ENCODE assay signal across 24 cellular contexts in genomic region chr9:136268776-136269175, GRCh38. TPM values are rescaled to one million over a fixed set of nuclear protein-coding genes. Genes with fewer than 3 reads are reported as not detected.
DNase-seq lines count a peak whose midpoint lies in the region; ATAC-seq and TF ChIP-seq lines count a peak whose summit lies in the region.
"Had no signal": no experiment of that assay in that cellular context is flagged by ENCODE, and none has a peak within 500 bp of the region (broad histone marks: within the 10 kb centered on the region; RNA-seq: fewer than 3 reads in every experiment).

No MANE protein-coding gene starts in this region.

- peaks cover 11% of the 10 kb centered on the region for H3K4me1 ChIP-seq in CD4-positive, CD25-positive, alpha-beta regulatory T cell (ENCODE audit: control insufficient read depth, insufficient read depth, low read length, poor library complexity, severe bottlenecking)
- H3K4me1 ChIP-seq in thyroid gland = peaks cover 4 to 9% of the 10 kb centered on the region in 2 donors

- 66 to 87% methylated on average over 7 of the region's 7 CpGs for WGBS in thyroid gland, 2 donors

- no peak for ATAC-seq in CD4-positive, CD25-positive, alpha-beta regulatory T cell (ENCODE audit: low read depth in 2 of 2)
- no peak for ATAC-seq in HG02571 (IDR thresholded peaks at IDR 0.05; ENCODE audit: unreplicated experiment)
- ATAC-seq in natural killer cell treated with Interleukin-12 subunit alpha and Interleukin-12 subunit beta and Interleukin-15 and Interleukin-18, amount 100 ng/mL, for 72 hours = no peak
- ATAC-seq: PC-3 had no signal

- no peaks in the 10 kb centered on the region for H3K9me3 ChIP-seq in CD4-positive, CD25-positive, alpha-beta regulatory T cell (ENCODE audit: control insufficient read depth in 2 of 2, low read length in 2 of 2)
- no peaks in the 10 kb centered on the region for H3K9me3 ChIP-seq in thyroid gland

- intact Hi-C loops in thyroid gland (cut with DNase I) = no loop called here

- peak overlapping the region in 2 of 3 donors; percentile 4 to 42 for H3K27ac Mint-ChIP-seq in CD4-positive, CD25-positive, alpha-beta regulatory T cell
- H3K27ac Mint-ChIP-seq in brain (peak overlapping the region; percentile 32 to 69 (median 60)), nephron progenitor cell (peak overlapping the region; percentile 87)
- no peak overlapping the region for H3K27ac Mint-ChIP-seq in natural killer cell treated with Interleukin-12 subunit alpha and Interleukin-12 subunit beta and Interleukin-15 and Interleukin-18, amount 100 ng/mL, for 72 hours

- H3K27me3 ChIP-seq in CD4-positive, CD25-positive, alpha-beta regulatory T cell (ENCODE audit: control insufficient read depth, insufficient read depth, low read length) = no peaks in the 10 kb centered on the region
- no peaks in the 10 kb centered on the region for H3K27me3 ChIP-seq in thyroid gland

- no peaks in the 10 kb centered on the region for H3K9me3 Mint-ChIP-seq in CD4-positive, CD25-positive, alpha-beta regulatory T cell
- H3K9me3 Mint-ChIP-seq in brain (peaks cover 0 to 15% (median 8%) of the 10 kb centered on the region in 5 experiments), nephron progenitor cell (peaks cover 17% of the 10 kb centered on the region)
- H3K9me3 Mint-ChIP-seq in natural killer cell treated with Interleukin-12 subunit alpha and Interleukin-12 subunit beta and Interleukin-15 and Interleukin-18, amount 100 ng/mL, for 72 hours = no peaks in the 10 kb centered on the region

- H3K27me3 Mint-ChIP-seq in CD4-positive, CD25-positive, alpha-beta regulatory T cell = peaks cover 11% of the 10 kb centered on the region
- peaks cover 13% of the 10 kb centered on the region for H3K27me3 Mint-ChIP-seq in brain
- peaks cover 55% of the 10 kb centered on the region for H3K27me3 Mint-ChIP-seq in nephron progenitor cell (ENCODE audit: low read depth, poor library complexity)
- H3K27me3 Mint-ChIP-seq in natural killer cell treated with Interleukin-12 subunit alpha and Interleukin-12 subunit beta and Interleukin-15 and Interleukin-18, amount 100 ng/mL, for 72 hours = peaks cover 0 to 5% of the 10 kb centered on the region in 2 donors

- no peak for TF ChIP-seq CTCF in brain (conservative IDR thresholded peaks at IDR 0.05)
- no peak for TF ChIP-seq CTCF in nephron progenitor cell (IDR thresholded peaks at IDR 0.05)
- TF ChIP-seq CTCF in thyroid gland (IDR thresholded peaks at IDR 0.05) = no peak

- DNase-seq in NCI-H2107 treated with DMSO at 0.1 percent for 48 hours (lab: John Stamatoyannopoulos, UW; ENCODE audit: unreplicated experiment) (peak; percentile 13), NCI-H2107 (lab: John Stamatoyannopoulos, UW) (no peak), nephron progenitor cell (no peak), thyroid gland (no peak)
- no peak for DNase-seq in CD4-positive, CD25-positive, alpha-beta regulatory T cell
- no peak for DNase-seq in natural killer cell treated with Interleukin-12 subunit alpha and Interleukin-12 subunit beta and Interleukin-15 and Interleukin-18, amount 100 ng/mL, for 72 hours (ENCODE audit: low spot score)
- DNase-seq: AML-193, COR-L47, DMS 273 treated with DMSO at 0.1 percent for 48 hours, DND-41, H7, MM.1S, NCI-H1092, NCI-H1436 treated with DMSO at 0.1 percent for 48 hours, NCI-H2081, NCI-H345, NCI-H524 treated with DMSO at 0.1 percent for 48 hours, PC-3, RPMI8226, SIG-M5 had no signal

- peak overlapping the region in 1 of 4 donors; percentile 60 for H3K4me3 Mint-ChIP-seq in CD4-positive, CD25-positive, alpha-beta regulatory T cell
- H3K4me3 Mint-ChIP-seq in brain (peak overlapping the region in 1 of 5 experiments; percentile 2), nephron progenitor cell (peak overlapping the region; percentile 48)
- no peak overlapping the region for H3K4me3 Mint-ChIP-seq in natural killer cell treated with Interleukin-12 subunit alpha and Interleukin-12 subunit beta and Interleukin-15 and Interleukin-18, amount 100 ng/mL, for 72 hours

- no peak for TF ChIP-seq POLR2A in thyroid gland (IDR thresholded peaks at IDR 0.05)

- H3K36me3 ChIP-seq in CD4-positive, CD25-positive, alpha-beta regulatory T cell (ENCODE audit: control insufficient read depth, insufficient read depth, low read length) = no peaks in the 10 kb centered on the region
- H3K36me3 ChIP-seq in thyroid gland = no peaks in the 10 kb centered on the region

- H3K4me1 Mint-ChIP-seq in CD4-positive, CD25-positive, alpha-beta regulatory T cell = peaks cover 0 to 12% (median 2%) of the 10 kb centered on the region in 4 donors
- H3K4me1 Mint-ChIP-seq in brain (peaks cover 38% of the 10 kb centered on the region), nephron progenitor cell (peaks cover 37% of the 10 kb centered on the region)
- no peaks in the 10 kb centered on the region for H3K4me1 Mint-ChIP-seq in natural killer cell treated with Interleukin-12 subunit alpha and Interleukin-12 subunit beta and Interleukin-15 and Interleukin-18, amount 100 ng/mL, for 72 hours (ENCODE audit: low read depth in 2 of 2)

- no peaks in the 10 kb centered on the region for H3K36me3 Mint-ChIP-seq in CD4-positive, CD25-positive, alpha-beta regulatory T cell
- H3K36me3 Mint-ChIP-seq in brain (no peaks in the 10 kb centered on the region), nephron progenitor cell (ENCODE audit: low read depth) (no peaks in the 10 kb centered on the region)
- no peaks in the 10 kb centered on the region for H3K36me3 Mint-ChIP-seq in natural killer cell treated with Interleukin-12 subunit alpha and Interleukin-12 subunit beta and Interleukin-15 and Interleukin-18, amount 100 ng/mL, for 72 hours

- H3K4me3 ChIP-seq in CD4-positive, CD25-positive, alpha-beta regulatory T cell (ENCODE audit: low read depth, low read length) = no peak overlapping the region
- H3K4me3 ChIP-seq in thyroid gland (replicated peaks in 1 of 3) = no peak overlapping the region

- no peak overlapping the region for H3K27ac ChIP-seq in CD4-positive, CD25-positive, alpha-beta regulatory T cell (ENCODE audit: insufficient read depth, low read length, poor library complexity, severe bottlenecking)
- no peak overlapping the region for H3K27ac ChIP-seq in thyroid gland
- H3K27ac ChIP-seq: 22Rv1 had no signal

RNA-seq across cellular contexts. Expression of gene QSOX2, which starts 23.2 kb away (rescaled TPM):
- total RNA-seq in CD4-positive, CD25-positive, alpha-beta regulatory T cell = 16.6 TPM
- polyA plus RNA-seq in CD4-positive, CD25-positive, alpha-beta regulatory T cell = under 1 TPM; 0.33 to 0.63 (median 0.41) TPM
- polyA plus RNA-seq in brain (ENCODE audit: insufficient read depth, low read depth, low replicate concordance) = 33.2 TPM
- total RNA-seq in thyroid gland = 10 to 100 TPM in 3 of 4 donors, 1 to 10 TPM in 1; 8.9 to 19.1 (median 11.2) TPM
- total RNA-seq in natural killer cell treated with Interleukin-12 subunit alpha and Interleukin-12 subunit beta and Interleukin-15 and Interleukin-18, amount 100 ng/mL, for 72 hours = 10 to 100 TPM; 16.4 to 27.3 TPM

RNA-seq across cellular contexts. Expression of gene CCDC187, which starts 35.1 kb away (rescaled TPM):
- total RNA-seq in CD4-positive, CD25-positive, alpha-beta regulatory T cell = not detected
- polyA plus RNA-seq in CD4-positive, CD25-positive, alpha-beta regulatory T cell = not detected
- polyA plus RNA-seq in brain (ENCODE audit: insufficient read depth, low read depth, low replicate concordance) = 5.3 TPM
- total RNA-seq in thyroid gland = 1 to 10 TPM; 5.2 to 9.1 (median 6.2) TPM
- not detected for total RNA-seq in natural killer cell treated with Interleukin-12 subunit alpha and Interleukin-12 subunit beta and Interleukin-15 and Interleukin-18, amount 100 ng/mL, for 72 hours
- total RNA-seq: H7, LHCN-M2 had no signal

RNA-seq across cellular contexts. Expression of gene GPSM1, which starts 58.6 kb away (rescaled TPM):
- total RNA-seq in CD4-positive, CD25-positive, alpha-beta regulatory T cell = 12.3 TPM
- 1 to 10 TPM in 3 of 4 donors, under 1 TPM in 1; 0.59 to 1.9 (median 1.2) TPM for polyA plus RNA-seq in CD4-positive, CD25-positive, alpha-beta regulatory T cell
- 83.8 TPM for polyA plus RNA-seq in brain (ENCODE audit: insufficient read depth, low read depth, low replicate concordance)
- total RNA-seq in thyroid gland = 10 to 100 TPM in 3 of 4 donors, 1 to 10 TPM in 1; 5.9 to 18.1 (median 12.2) TPM
- total RNA-seq in natural killer cell treated with Interleukin-12 subunit alpha and Interleukin-12 subunit beta and Interleukin-15 and Interleukin-18, amount 100 ng/mL, for 72 hours = 1 to 10 TPM; 1.7 to 2.3 TPM

Comparison
In these comparisons a context has a peak if more than half of its experiments do, and no peak if none do; other contexts are left out.
1. H3K27ac Mint-ChIP-seq: peak in CD4-positive, CD25-positive, alpha-beta regulatory T cell (2 of 3), brain (5 of 5) and nephron progenitor cell (single experiment); none in natural killer cell treated with Interleukin-12 subunit alpha and Interleukin-12 subunit beta and Interleukin-15 and Interleukin-18, amount 100 ng/mL, for 72 hours (0 of 2).